Comparison of ENCODE assay signal across 8 cellular contexts in genomic region chr2:20348542-20348941, GRCh38. TPM values are rescaled to one million over a fixed set of nuclear protein-coding genes. Genes with fewer than 3 reads are reported as not detected.
A peak's percentile ranks its signal among the peaks of the same experiment; 100 is the strongest.
DNase-seq lines count a peak whose midpoint lies in the region; TF ChIP-seq lines count a peak whose summit lies in the region.

No MANE protein-coding gene starts in this region.

- intact Hi-C loops in OCI-LY7 (cut with micrococcal nuclease; ENCODE audit: unreplicated experiment): no loop called here
- intact Hi-C loops in esophagus squamous epithelium (cut with DNase I): no loop called here
- intact Hi-C loops in sigmoid colon (cut with DNase I): no loop called here
- intact Hi-C loops in head of caudate nucleus (cut with DNase I): no loop called here

- no TSS peak for BruUV-seq in OCI-LY7 (replicated peaks; lab: Mats Ljungman, UMichigan)

- H3K79me2 ChIP-seq in OCI-LY7 (ENCODE audit: insufficient read depth, low read depth, low read length): peaks cover 73% of the 10 kb centered on the region

- peak; percentile 52 for DNase-seq in NCI-H748 (lab: John Stamatoyannopoulos, UW; ENCODE audit: unreplicated experiment)
- no peak for DNase-seq in NCI-H748 treated with DMSO at 0.1 percent for 48 hours (lab: John Stamatoyannopoulos, UW)
- peak; percentile 63 for DNase-seq in OCI-LY7 (ENCODE audit: low spot score)
- DNase-seq in esophagus squamous epithelium (lab: John Stamatoyannopoulos, UW): no peak
- DNase-seq in sigmoid colon: no peak
- DNase-seq in head of caudate nucleus: no peak
- no peak for DNase-seq in NCI-H226
- no peak for DNase-seq in medulla oblongata (ENCODE audit: extremely low spot score)

- H3K36me3 ChIP-seq in OCI-LY7 (ENCODE audit: insufficient read depth, low read length): peaks cover 45% of the 10 kb centered on the region
- peaks cover 0 to 14% (median 0%) of the 10 kb centered on the region in 3 donors for H3K36me3 ChIP-seq in esophagus squamous epithelium
- no peaks in the 10 kb centered on the region for H3K36me3 ChIP-seq in sigmoid colon

- H2AFZ ChIP-seq in OCI-LY7 (ENCODE audit: low read length): no peak overlapping the region

- H3K27ac ChIP-seq in OCI-LY7 (ENCODE audit: low read depth, low read length, poor library complexity, severe bottlenecking) (peak overlapping the region; percentile 86), esophagus squamous epithelium (peak overlapping the region in 2 of 4 donors; percentile 99), sigmoid colon (peak overlapping the region in 2 of 4 donors; percentile 19 to 98)

- H4K20me1 ChIP-seq in OCI-LY7 (ENCODE audit: insufficient read depth, low read length): peaks cover 50% of the 10 kb centered on the region

- H3K9me3 ChIP-seq in OCI-LY7 (ENCODE audit: low read length) (no peaks in the 10 kb centered on the region), esophagus squamous epithelium (no peaks in the 10 kb centered on the region), sigmoid colon (no peaks in the 10 kb centered on the region)

- H3K9me2 ChIP-seq in OCI-LY7 (ENCODE audit: insufficient read depth, low read length): no peaks in the 10 kb centered on the region

- no peak for TF ChIP-seq POLR2A in esophagus squamous epithelium (IDR thresholded peaks at IDR 0.05)
- TF ChIP-seq POLR2A in sigmoid colon (IDR thresholded peaks at IDR 0.05): no peak

- peak overlapping the region; percentile 75 for H3K4me2 ChIP-seq in OCI-LY7 (ENCODE audit: low read length)

- WGBS in esophagus squamous epithelium, 2 donors: 58 to 68% methylated on average over 14 to 17 of the region's 17 CpGs
- WGBS in sigmoid colon, 2 donors: 28 to 62% methylated on average over 17 of the region's 17 CpGs

- peak overlapping the region; percentile 82 for H3K4me3 ChIP-seq in OCI-LY7 (ENCODE audit: low read depth, low read length, poor library complexity, severe bottlenecking)
- peak overlapping the region in 3 of 4 donors; percentile 90 to 97 (median 95) for H3K4me3 ChIP-seq in esophagus squamous epithelium
- H3K4me3 ChIP-seq in sigmoid colon: peak overlapping the region in 3 of 4 donors; percentile 16 to 92 (median 91)

- POLR2A ChIA-PET in OCI-LY7 (lab: Charles Lee): interaction anchor here (0.7 to 2.1 kb wide), 6 partner anchors 11 to 328 kb away, joined by 3 to 13 read pairs (median 6); no protein-coding TSS in a partner anchor

- TF ChIP-seq CTCF in OCI-LY7 (conservative IDR thresholded peaks at IDR 0.05; ENCODE audit: low read length) (no peak), esophagus squamous epithelium (IDR thresholded peaks at IDR 0.05) (no peak), sigmoid colon (IDR thresholded peaks at IDR 0.05) (no peak)

- CTCF ChIA-PET in OCI-LY7 (lab: Charles Lee; ENCODE audit: unreplicated experiment): no interaction called here

- H3K27me3 ChIP-seq in esophagus squamous epithelium (no peaks in the 10 kb centered on the region), sigmoid colon (no peaks in the 10 kb centered on the region)

- H3K4me1 ChIP-seq in OCI-LY7 (ENCODE audit: insufficient read depth, low read length, poor library complexity, severe bottlenecking) (peaks cover 60% of the 10 kb centered on the region), esophagus squamous epithelium (peaks cover 40 to 86% (median 46%) of the 10 kb centered on the region in 3 donors), sigmoid colon (peaks cover 0 to 71% (median 56%) of the 10 kb centered on the region in 4 donors)

- no peak for TF ChIP-seq EP300 in sigmoid colon (IDR thresholded peaks at IDR 0.05)

RNA-seq across cellular contexts. Expression of gene PUM2, which starts 2.1 kb away (rescaled TPM):
- 40.4 and 48.2 TPM in 2 replicates for total RNA-seq in OCI-LY7 (2014; rRNA removed; shearing (Covaris generic))
- total RNA-seq in OCI-LY7 (2022): 116 and 122 TPM in 2 replicates
- total RNA-seq in esophagus squamous epithelium: 10 to 100 TPM; 29.3 to 81.4 (median 48.2) TPM
- total RNA-seq in sigmoid colon: 10 to 100 TPM; 73.4 to 87.2 (median 83.4) TPM
- 10 to 100 TPM; 30.0 to 36.8 (median 33.1) TPM for polyA plus RNA-seq in sigmoid colon

Comparison
In these comparisons a context has a peak if more than half of its experiments do, and no peak if none do; other contexts are left out.
1. DNase-seq: peak in NCI-H748 (single experiment) and OCI-LY7 (single experiment); none in NCI-H748 treated with DMSO at 0.1 percent for 48 hours (single experiment), esophagus squamous epithelium (single experiment), sigmoid colon (single experiment), head of caudate nucleus (0 of 42), NCI-H226 (single experiment) and medulla oblongata (single experiment).
2. Peak in every context shown above with its lines, with median percentiles within 50 percentile points of each other: H3K4me3 ChIP-seq.